ENCODE assay signal across 35 cellular contexts in the genomic region with DNA sequence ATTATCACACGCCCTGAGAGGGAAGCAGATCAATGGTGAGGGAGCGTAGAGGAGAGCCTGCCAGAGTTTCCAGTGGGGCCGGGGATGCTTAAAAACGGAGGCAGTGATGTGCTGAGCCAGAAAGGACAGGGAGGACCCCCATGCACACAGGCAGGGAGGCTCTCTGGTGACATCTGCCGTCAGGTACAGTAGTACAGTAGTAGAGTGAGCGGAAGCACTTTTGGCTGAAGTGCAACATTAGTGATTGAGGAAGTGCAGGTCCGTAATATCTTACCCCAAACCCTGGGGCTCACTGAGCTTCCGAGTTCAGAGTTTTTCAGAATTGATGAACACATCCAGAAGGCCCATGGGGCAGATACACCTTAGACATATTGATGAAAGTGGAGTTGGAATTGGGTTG. TPM values are rescaled to one million over a fixed set of nuclear protein-coding genes. Genes with fewer than 3 reads are reported as not detected.
DNase-seq lines count a peak whose midpoint lies in the region; ATAC-seq, FAIRE-seq and TF ChIP-seq lines count a peak whose summit lies in the region.
"Had no signal": no experiment of that assay in that cellular context is flagged by ENCODE, and none has a peak within 500 bp of the region (broad histone marks: within the 10 kb centered on the region; RNA-seq: fewer than 3 reads in every experiment).

No MANE protein-coding gene starts in this region.

- peak overlapping the region; percentile 52 for H3K4me2 ChIP-seq in SU-DHL-6 (ENCODE audit: low read depth, low read length, poor library complexity, severe bottlenecking)
- H3K4me2 ChIP-seq: A549, KMS-11 had no signal

- TF ChIP-seq EP300 in esophagus muscularis mucosa (IDR thresholded peaks at IDR 0.05), result no peak

- H3K36me3 ChIP-seq in SU-DHL-6 (ENCODE audit: low read length) (no peaks in the 10 kb centered on the region), esophagus muscularis mucosa (peaks cover 0 to 24% (median 3%) of the 10 kb centered on the region in 4 donors), pancreas (peaks cover 0 to 7% (median 0%) of the 10 kb centered on the region in 3 donors)

- no peaks in the 10 kb centered on the region for H3K27me3 Mint-ChIP-seq in Calu3 (ENCODE audit: unreplicated experiment)
- H3K27me3 Mint-ChIP-seq: activated naive CD8-positive, alpha-beta T cell treated with anti-CD3 and anti-CD28 coated beads, Interleukin-2, amount 50 U/mL, for 24 hours; activated T-cell treated with anti-CD3 and anti-CD28 coated beads, Interleukin-2, amount 50 U/mL, for 24 hours; central memory CD8-positive, alpha-beta T cell; naive thymus-derived CD8-positive, alpha-beta T cell had no signal

- no peaks in the 10 kb centered on the region for H3K79me2 ChIP-seq in SU-DHL-6 (ENCODE audit: insufficient read depth, low read length)
- H3K79me2 ChIP-seq: parathyroid adenoma had no signal

- no peaks in the 10 kb centered on the region for H3K4me1 Mint-ChIP-seq in Calu3 (ENCODE audit: low read depth, unreplicated experiment)
- H3K4me1 Mint-ChIP-seq: activated naive CD8-positive, alpha-beta T cell treated with anti-CD3 and anti-CD28 coated beads, Interleukin-2, amount 50 U/mL, for 24 hours; central memory CD8-positive, alpha-beta T cell had no signal

- no TSS peak for BruUV-seq in Calu3 (replicated peaks; lab: Mats Ljungman, UMichigan)

- H3K4me1 ChIP-seq in esophagus muscularis mucosa (no peaks in the 10 kb centered on the region), pancreas (no peaks in the 10 kb centered on the region)
- H3K4me1 ChIP-seq: A549, parathyroid adenoma, stomach, tibial artery had no signal

- H4K20me1 ChIP-seq in SU-DHL-6 (ENCODE audit: low read depth, low read length), result no peaks in the 10 kb centered on the region

- H2AFZ ChIP-seq in SU-DHL-6 (ENCODE audit: low read depth, low read length, severe bottlenecking), result no peak overlapping the region
- H2AFZ ChIP-seq: parathyroid adenoma had no signal

- H3K9me3 ChIP-seq in SU-DHL-6 (ENCODE audit: insufficient read depth, low read length), result no peaks in the 10 kb centered on the region
- H3K9me3 ChIP-seq in esophagus muscularis mucosa, result no peaks in the 10 kb centered on the region
- no peaks in the 10 kb centered on the region for H3K9me3 ChIP-seq in pancreas
- H3K9me3 ChIP-seq: A549, stomach, tibial artery had no signal

- no peaks in the 10 kb centered on the region for H3K27me3 ChIP-seq in SU-DHL-6 (ENCODE audit: low read length)
- H3K27me3 ChIP-seq in esophagus muscularis mucosa, result no peaks in the 10 kb centered on the region
- H3K27me3 ChIP-seq in pancreas, result no peaks in the 10 kb centered on the region
- H3K27me3 ChIP-seq: dorsolateral prefrontal cortex, stomach, tibial artery had no signal

- FAIRE-seq in pancreas (lab: Jason Lieb, UNC), result no peak
- FAIRE-seq: endothelial cell of umbilical vein, kidney had no signal

- no peak overlapping the region for H3K9ac ChIP-seq in SU-DHL-6 (ENCODE audit: low read length)
- H3K9ac ChIP-seq: KMS-11, parathyroid adenoma had no signal

- H3K9me3 Mint-ChIP-seq in Calu3 (ENCODE audit: low read depth, unreplicated experiment), result no peaks in the 10 kb centered on the region
- H3K9me3 Mint-ChIP-seq: activated naive CD8-positive, alpha-beta T cell treated with anti-CD3 and anti-CD28 coated beads, Interleukin-2, amount 50 U/mL, for 24 hours; activated T-cell treated with anti-CD3 and anti-CD28 coated beads, Interleukin-2, amount 50 U/mL, for 24 hours; central memory CD8-positive, alpha-beta T cell; naive thymus-derived CD8-positive, alpha-beta T cell had no signal

- no peaks in the 10 kb centered on the region for H3F3A ChIP-seq in SU-DHL-6 (ENCODE audit: insufficient read depth)

- H3K4me3 ChIP-seq in SU-DHL-6 (ENCODE audit: insufficient read depth, low read length, poor library complexity, severe bottlenecking), result no peak overlapping the region
- H3K4me3 ChIP-seq in esophagus muscularis mucosa, result no peak overlapping the region
- no peak overlapping the region for H3K4me3 ChIP-seq in pancreas
- H3K4me3 ChIP-seq: A549, dorsolateral prefrontal cortex, stomach, tibial artery had no signal

- peaks cover 4% of the 10 kb centered on the region for H3K36me3 Mint-ChIP-seq in Calu3 (ENCODE audit: insufficient read depth, unreplicated experiment)

- H3K27ac ChIP-seq in SU-DHL-6 (ENCODE audit: low read depth, low read length), result no peak overlapping the region
- H3K27ac ChIP-seq in esophagus muscularis mucosa (replicated peaks in 1 of 4), result no peak overlapping the region
- no peak overlapping the region for H3K27ac ChIP-seq in pancreas
- H3K27ac ChIP-seq: A549, dorsolateral prefrontal cortex, KMS-11, parathyroid adenoma, stomach, tibial artery had no signal

- no peak overlapping the region for H3K4me3 Mint-ChIP-seq in Calu3 (ENCODE audit: low read depth, unreplicated experiment)
- H3K4me3 Mint-ChIP-seq: activated naive CD8-positive, alpha-beta T cell treated with anti-CD3 and anti-CD28 coated beads, Interleukin-2, amount 50 U/mL, for 24 hours; activated T-cell treated with anti-CD3 and anti-CD28 coated beads, Interleukin-2, amount 50 U/mL, for 24 hours; central memory CD8-positive, alpha-beta T cell; naive thymus-derived CD8-positive, alpha-beta T cell had no signal

- H3K27ac Mint-ChIP-seq in Calu3 (ENCODE audit: unreplicated experiment), result no peak overlapping the region
- H3K27ac Mint-ChIP-seq: activated naive CD8-positive, alpha-beta T cell treated with anti-CD3 and anti-CD28 coated beads, Interleukin-2, amount 50 U/mL, for 24 hours; activated T-cell treated with anti-CD3 and anti-CD28 coated beads, Interleukin-2, amount 50 U/mL, for 24 hours had no signal

- CTCF ChIA-PET in Calu3 (lab: Charles Lee), result interaction anchor here (0.5 kb wide), 1 partner anchor 1045 kb away, joined by 3 read pairs; no protein-coding TSS in a partner anchor

- ATAC-seq in GM18861 (IDR thresholded peaks at IDR 0.05; ENCODE audit: unreplicated experiment) (no peak), HG02840 (IDR thresholded peaks at IDR 0.05; ENCODE audit: low FRiP score, unreplicated experiment) (no peak), pancreas (no peak)
- ATAC-seq: A549; activated naive CD8-positive, alpha-beta T cell treated with anti-CD3 and anti-CD28 coated beads, Interleukin-2, amount 50 U/mL, for 24 hours; naive thymus-derived CD8-positive, alpha-beta T cell; right cardiac atrium had no signal

- H3K9me2 ChIP-seq in SU-DHL-6 (replicated peaks; ENCODE audit: insufficient read depth, low read length), result no peaks in the 10 kb centered on the region

- DNase-seq in SIG-M5 treated with dmso at 0.1 percent for 504 hours (lab: John Stamatoyannopoulos, UW; ENCODE audit: unreplicated experiment), result peak; percentile 41
- DNase-seq in SIG-M5 (lab: John Stamatoyannopoulos, UW), result no peak
- peak; percentile 37 for DNase-seq in esophagus muscularis mucosa (ENCODE audit: extremely low spot score)
- no peak for DNase-seq in Calu3
- no peak for DNase-seq in pancreas
- DNase-seq: activated CD4-positive, alpha-beta T cell treated with anti-CD3 and anti-CD28 coated beads for 48 hours; activated gamma-delta T cell treated with Interleukin-2 at 50 U/mL for 16 hours; activated naive CD8-positive, alpha-beta T cell treated with anti-CD3 and anti-CD28 coated beads, Interleukin-2, amount 50 U/mL, for 24 hours; activated T-cell treated with anti-CD3 and anti-CD28 coated beads, Interleukin-2, amount 50 U/mL, for 24 hours; dorsolateral prefrontal cortex; GDM1; kidney; MV-4-11; naive thymus-derived CD8-positive, alpha-beta T cell; NCI-H146; NCI-H2171; NCI-H524 treated with DMSO at 0.1 percent for 48 hours; right cardiac atrium; stimulated activated CD4-positive, alpha-beta T cell treated with anti-CD3 and anti-CD28 coated beads, Interleukin-2, amount 100 ng/mL, for 24 hours; stomach; tibial artery had no signal

- WGBS in esophagus muscularis mucosa, result 88% methylated on average over 8 of the region's 8 CpGs
- WGBS in pancreas, 2 donors, result 94 to 95% methylated on average over 8 of the region's 8 CpGs

- intact Hi-C loops in esophagus muscularis mucosa (cut with DNase I), result no loop called here
- intact Hi-C loops in Calu3 (cut with micrococcal nuclease; ENCODE audit: unreplicated experiment), result no loop called here
- intact Hi-C loops in pancreas (cut with DNase I), result no loop called here

- no peak for TF ChIP-seq POLR2A in esophagus muscularis mucosa (IDR thresholded peaks at IDR 0.05; ENCODE audit: low read depth)

- TF ChIP-seq CTCF in SU-DHL-6 (IDR thresholded peaks at IDR 0.05; ENCODE audit: insufficient read depth, low read length, poor library complexity, severe bottlenecking) (peak; percentile 17), esophagus muscularis mucosa (IDR thresholded peaks at IDR 0.05) (no peak), Calu3 (IDR thresholded peaks at IDR 0.05; ENCODE audit: unreplicated experiment) (no peak), pancreas (IDR thresholded peaks at IDR 0.05) (no peak)

RNA-seq across cellular contexts. Expression of a gene that starts 42.1 kb away (rescaled TPM):
- total RNA-seq in esophagus muscularis mucosa (not detected), Calu3 (2022) (not detected in 2 replicates), pancreas (not detected)
- not detected for polyA plus RNA-seq in pancreas
- total RNA-seq: endothelial cell of umbilical vein; glomerular endothelial cell; kidney; lower leg skin; naive thymus-derived CD8-positive, alpha-beta T cell; right cardiac atrium; RPMI7951; SK-MEL-5; stomach; T-helper 1 cell treated with Interleukin-12 subunit alpha and Interleukin-12 subunit beta and Interleukin-4 antibody, amounts not matched to agents 30 ng/mL and 1 ng/mL, for 36 hours had no signal
- polyA plus RNA-seq: A549; BJ; endothelial cell of umbilical vein; naive thymus-derived CD8-positive, alpha-beta T cell; right cardiac atrium; stomach had no signal

Comparison
In these comparisons a context has a peak if more than half of its experiments do, and no peak if none do; other contexts are left out.
1. DNase-seq: peak in SIG-M5 treated with dmso at 0.1 percent for 504 hours (single experiment) and esophagus muscularis mucosa (single experiment); none in SIG-M5 (single experiment), Calu3 (single experiment) and pancreas (0 of 6).